In genomic region chr5:83475540-83476469, GRCh38 we compare ENCODE assay signal across 1 cellular context.
TF ChIP-seq lines count a peak whose summit lies in the region.

No MANE protein-coding gene starts in this region.

TF ChIP-seq in HepG2, 621 proteins besides CTCF, POLR2A, EP300 and RAD21 (continued from another document):
- TF ChIP-seq ARID5B (CRISPR knock-in tag; IDR thresholded peaks at IDR 0.05) (peak; percentile 77), SATB2 (CRISPR knock-in tag; IDR thresholded peaks at IDR 0.05) (peak; percentile 99), ZSCAN9 (CRISPR knock-in tag; IDR thresholded peaks at IDR 0.05; ENCODE audit: borderline replicate concordance) (0 out of 2 replicates have a peak, but pooled peaks have one; percentile 19), AHR (CRISPR knock-in tag; IDR thresholded peaks at IDR 0.05) (no peak), SAP130 (CRISPR knock-in tag; IDR thresholded peaks at IDR 0.05; ENCODE audit: low read depth) (peak; percentile 13; the same call in 1 of the 2 replicates), NR2F6 (IDR thresholded peaks at IDR 0.05) (0 out of 2 replicates have a peak, but pooled peaks have one; percentile 8), NR2F6 (CRISPR knock-in tag; IDR thresholded peaks at IDR 0.05) (no peak), CCDC6 (CRISPR knock-in tag; IDR thresholded peaks at IDR 0.05) (no peak), FOSL2 (CRISPR knock-in tag; IDR thresholded peaks at IDR 0.05) (peak; percentile 45; the same call in 1 of the 2 replicates), FOXP4 (CRISPR knock-in tag; IDR thresholded peaks at IDR 0.05) (peak; percentile 28; the same call in 1 of the 2 replicates), SOX13 (IDR thresholded peaks at IDR 0.05) (peak; percentile 86), SOX13 (CRISPR knock-in tag; conservative IDR thresholded peaks at IDR 0.05 in 1 of 2, IDR thresholded peaks at IDR 0.05 in 1 of 2) (peak in 1 of 2 experiments; percentile 98; a peak in 2 of 4 replicates), RARA (CRISPR knock-in tag; IDR thresholded peaks at IDR 0.05) (0 out of 2 replicates have a peak, but pooled peaks have one; percentile 13), CREM (IDR thresholded peaks at IDR 0.05) (peak; percentile 60; the same call in 1 of the 2 replicates), CREM (CRISPR knock-in tag; IDR thresholded peaks at IDR 0.05) (no peak)
